ENCODE assay signal across 11 cellular contexts in genomic region chrX:39030636-39031035, GRCh38.
"Had no signal": no experiment of that assay in that cellular context is flagged by ENCODE, and none has a peak within 500 bp of the region (broad histone marks: within the 10 kb centered on the region; RNA-seq: fewer than 3 reads in every experiment).

No MANE protein-coding gene starts in this region.

- H3K9ac ChIP-seq: GM23248 had no signal

- H3K4me2 ChIP-seq: GM23338 had no signal

- H3K4me3 Mint-ChIP-seq: GM23338, H9, HFFc6 had no signal

- H3K36me3 ChIP-seq: HAP-1 had no signal

- H2AFZ ChIP-seq: GM23248, GM23338 had no signal

- FAIRE-seq: H1, H54 had no signal

- H3K9me3 ChIP-seq: HAP-1 had no signal

- H3K4me1 ChIP-seq: HAP-1 had no signal

- H3K27ac Mint-ChIP-seq: GM23338, H9, HFFc6 had no signal

- H3K27ac ChIP-seq: GM23248 had no signal

- H3K4me3 ChIP-seq: GM23248, GM23338, HAP-1 had no signal

- ATAC-seq: GM23338, HCT116 had no signal

- H3K4me1 Mint-ChIP-seq: GM23338, H9 had no signal

- DNase-seq: GM23248, GOT3, H7, H9, HCEC 1CT, HFFc6 had no signal
